In genomic region chr4:112637552-112637866, GRCh38 we compare ENCODE assay signal across 8 cellular contexts. TPM values are rescaled to one million over a fixed set of nuclear protein-coding genes. Genes with fewer than 3 reads are reported as not detected.
DNase-seq lines count a peak whose midpoint lies in the region; ATAC-seq and TF ChIP-seq lines count a peak whose summit lies in the region.

No MANE protein-coding gene starts in this region.

- ATAC-seq in HG02852 (IDR thresholded peaks at IDR 0.05; ENCODE audit: unreplicated experiment) (peak; percentile 3), lower lobe of right lung (peak in 1 of 2 donors; percentile 2)

- DNase-seq in AG09309 (ENCODE audit: low read depth): no peak
- DNase-seq in astrocyte of the spinal cord (ENCODE audit: low read depth, low spot score): no peak
- no peak for DNase-seq in lower lobe of right lung
- no peak for DNase-seq in NCI-H510A treated with DMSO at 0.1 percent for 48 hours (lab: John Stamatoyannopoulos, UW)
- no peak for DNase-seq in nucleus accumbens (lab: John Stamatoyannopoulos, UW)
- DNase-seq in NCI-H2107 treated with DMSO at 0.1 percent for 48 hours (lab: John Stamatoyannopoulos, UW; ENCODE audit: unreplicated experiment): no peak
- DNase-seq in HUDEP-2 (lab: John Stamatoyannopoulos, UW; ENCODE audit: unreplicated experiment in 76 of 76): no peak

- H3K4me1 ChIP-seq in lower lobe of right lung: peaks cover 29% of the 10 kb centered on the region

- H3K27me3 ChIP-seq in lower lobe of right lung (ENCODE audit: low read depth): no peaks in the 10 kb centered on the region

- in situ Hi-C loops in astrocyte of the spinal cord (cut with HindIII; ENCODE audit: low sequenced_read_pairs): no loop called here

- no peaks in the 10 kb centered on the region for H3K9me3 ChIP-seq in lower lobe of right lung

- intact Hi-C loops in lower lobe of right lung (cut with DNase I): no loop called here

- no peaks in the 10 kb centered on the region for H3K36me3 ChIP-seq in lower lobe of right lung

- H3K27ac ChIP-seq in lower lobe of right lung: peak overlapping the region; percentile 95

- TF ChIP-seq CTCF in AG09309 (IDR thresholded peaks at IDR 0.05; ENCODE audit: control insufficient read depth, insufficient read depth, low read depth, low read length, missing control alignments): no peak
- no peak for TF ChIP-seq CTCF in astrocyte of the spinal cord (IDR thresholded peaks at IDR 0.05; ENCODE audit: low read depth, low read length)
- no peak for TF ChIP-seq CTCF in lower lobe of right lung (IDR thresholded peaks at IDR 0.05)

- H3K4me3 ChIP-seq in AG09309 (ENCODE audit: control insufficient read depth, low read depth, low read length) (peak overlapping the region; percentile 90), astrocyte of the spinal cord (ENCODE audit: low read depth, low read length) (peak overlapping the region; percentile 90), lower lobe of right lung (peak overlapping the region; percentile 70)

RNA-seq across cellular contexts. Expression of gene LARP7, which starts 0.6 kb away (rescaled TPM):
- total RNA-seq in lower lobe of right lung: 38.0 TPM

RNA-seq across cellular contexts. Expression of gene ZGRF1, which starts 0.8 kb away (rescaled TPM):
- total RNA-seq in lower lobe of right lung: 5.7 TPM
